22 cellular contexts compared by ENCODE assay signal in genomic region chr6:128186724-128187123, GRCh38.
DNase-seq lines count a peak whose midpoint lies in the region; ATAC-seq and FAIRE-seq lines count a peak whose summit lies in the region.
"Had no signal": no experiment of that assay in that cellular context is flagged by ENCODE, and none has a peak within 500 bp of the region (broad histone marks: within the 10 kb centered on the region; RNA-seq: fewer than 3 reads in every experiment).

No MANE protein-coding gene starts in this region.

- peak overlapping the region; percentile 18 for H3K27ac Mint-ChIP-seq in T-helper 2 cell treated with Interferon-gamma antibody and Interleukin-4, amounts not matched to agents 5 μg/mL and 100 μg/mL, for 36 hours
- H3K27ac Mint-ChIP-seq: CD4-positive, CD25-positive, alpha-beta regulatory T cell had no signal

- no peak overlapping the region for H3K27ac ChIP-seq in small intestine (ENCODE audit: low read depth in 1 of 2, low read length in 1 of 2)
- H3K27ac ChIP-seq: 22Rv1, KMS-11, RWPE1 had no signal

- no peak overlapping the region for H3K4me3 Mint-ChIP-seq in T-helper 2 cell treated with Interferon-gamma antibody and Interleukin-4, amounts not matched to agents 5 μg/mL and 100 μg/mL, for 36 hours
- H3K4me3 Mint-ChIP-seq: CD4-positive, CD25-positive, alpha-beta regulatory T cell had no signal

- H3K27me3 ChIP-seq in adipocyte (replicated peaks; ENCODE audit: control insufficient read depth, insufficient read depth, low read length) (no peaks in the 10 kb centered on the region), small intestine (ENCODE audit: control insufficient read depth in 2 of 2, insufficient read depth in 2 of 2, low read length in 2 of 2) (no peaks in the 10 kb centered on the region)
- H3K27me3 ChIP-seq: BE2C had no signal

- H3K4me3 ChIP-seq in adipocyte (ENCODE audit: low read length) (no peak overlapping the region), small intestine (ENCODE audit: low read depth in 1 of 2, low read length in 2 of 2) (no peak overlapping the region)

- H3K4me1 Mint-ChIP-seq in T-helper 2 cell treated with Interferon-gamma antibody and Interleukin-4, amounts not matched to agents 5 μg/mL and 100 μg/mL, for 36 hours (ENCODE audit: low read depth), result no peaks in the 10 kb centered on the region
- H3K4me1 Mint-ChIP-seq: CD4-positive, CD25-positive, alpha-beta regulatory T cell had no signal

- DNase-seq in T-helper 2 cell treated with Interferon-gamma antibody and Interleukin-4, amounts not matched to agents 5 μg/mL and 100 μg/mL, for 36 hours (ENCODE audit: low spot score), result no peak
- no peak for DNase-seq in T-helper 2 cell
- peak; percentile 42 for DNase-seq in adipocyte (ENCODE audit: low read depth)
- DNase-seq in fibroblast of peridontal ligament (ENCODE audit: extremely low read depth), result peak; percentile 38
- DNase-seq in small intestine, result no peak
- no peak for DNase-seq in A172 (ENCODE audit: low spot score)
- no peak for DNase-seq in middle frontal gyrus (ENCODE audit: extremely low spot score, low spot score)
- DNase-seq: BE2C; CD4-positive, CD25-positive, alpha-beta regulatory T cell; COR-L47; GDM1; NCI-H1436; NCI-H1930; NCI-H226; NCI-H524; NCI-H82; PC-3 had no signal

- FAIRE-seq in small intestine (lab: Jason Lieb, UNC), result peak; percentile 68
- FAIRE-seq: H1 had no signal

- H3K4me1 ChIP-seq in adipocyte (ENCODE audit: control insufficient read depth, insufficient read depth, low read length) (no peaks in the 10 kb centered on the region), small intestine (ENCODE audit: control insufficient read depth in 2 of 2, insufficient read depth in 1 of 2, low read depth in 1 of 2, low read length in 1 of 2) (no peaks in the 10 kb centered on the region)
- H3K4me1 ChIP-seq: BE2C had no signal

- H3K9me3 ChIP-seq in adipocyte (ENCODE audit: control insufficient read depth, low read length) (no peaks in the 10 kb centered on the region), small intestine (ENCODE audit: control insufficient read depth, low read depth) (no peaks in the 10 kb centered on the region)
- H3K9me3 ChIP-seq: BE2C had no signal

- no peak overlapping the region for H3K9ac ChIP-seq in adipocyte (ENCODE audit: low read length)
- H3K9ac ChIP-seq: KMS-11 had no signal

- H3K36me3 Mint-ChIP-seq in T-helper 2 cell treated with Interferon-gamma antibody and Interleukin-4, amounts not matched to agents 5 μg/mL and 100 μg/mL, for 36 hours (ENCODE audit: low read depth), result no peaks in the 10 kb centered on the region
- H3K36me3 Mint-ChIP-seq: CD4-positive, CD25-positive, alpha-beta regulatory T cell had no signal

- 73 to 91% (median 87%) methylated on average over 3 of the region's 3 CpGs for WGBS in small intestine, 3 donors

- H3K27me3 Mint-ChIP-seq in T-helper 2 cell treated with Interferon-gamma antibody and Interleukin-4, amounts not matched to agents 5 μg/mL and 100 μg/mL, for 36 hours (ENCODE audit: low read depth), result no peaks in the 10 kb centered on the region
- H3K27me3 Mint-ChIP-seq: CD4-positive, CD25-positive, alpha-beta regulatory T cell had no signal

- no peaks in the 10 kb centered on the region for H3K9me3 Mint-ChIP-seq in T-helper 2 cell treated with Interferon-gamma antibody and Interleukin-4, amounts not matched to agents 5 μg/mL and 100 μg/mL, for 36 hours
- H3K9me3 Mint-ChIP-seq: CD4-positive, CD25-positive, alpha-beta regulatory T cell had no signal

- H3K36me3 ChIP-seq in adipocyte (ENCODE audit: control insufficient read depth, insufficient read depth, low read length, severe bottlenecking), result peaks cover 7% of the 10 kb centered on the region
- H3K36me3 ChIP-seq in small intestine (ENCODE audit: control insufficient read depth in 2 of 2, insufficient read depth in 2 of 2, low read length in 2 of 2), result no peaks in the 10 kb centered on the region
- H3K36me3 ChIP-seq: BE2C had no signal

- no peak for ATAC-seq in HG03571 (IDR thresholded peaks at IDR 0.05; ENCODE audit: unreplicated experiment)
- ATAC-seq: PC-3 had no signal

Comparison
In these comparisons a context has a peak if more than half of its experiments do, and no peak if none do; other contexts are left out.
1. DNase-seq: peak in adipocyte (single experiment) and fibroblast of peridontal ligament (single experiment); none in T-helper 2 cell treated with Interferon-gamma antibody and Interleukin-4, amounts not matched to agents 5 μg/mL and 100 μg/mL, for 36 hours (single experiment), T-helper 2 cell (0 of 5), small intestine (single experiment), A172 (single experiment) and middle frontal gyrus (single experiment).